ENCODE assay signal across 1 cellular context in the genomic region with DNA sequence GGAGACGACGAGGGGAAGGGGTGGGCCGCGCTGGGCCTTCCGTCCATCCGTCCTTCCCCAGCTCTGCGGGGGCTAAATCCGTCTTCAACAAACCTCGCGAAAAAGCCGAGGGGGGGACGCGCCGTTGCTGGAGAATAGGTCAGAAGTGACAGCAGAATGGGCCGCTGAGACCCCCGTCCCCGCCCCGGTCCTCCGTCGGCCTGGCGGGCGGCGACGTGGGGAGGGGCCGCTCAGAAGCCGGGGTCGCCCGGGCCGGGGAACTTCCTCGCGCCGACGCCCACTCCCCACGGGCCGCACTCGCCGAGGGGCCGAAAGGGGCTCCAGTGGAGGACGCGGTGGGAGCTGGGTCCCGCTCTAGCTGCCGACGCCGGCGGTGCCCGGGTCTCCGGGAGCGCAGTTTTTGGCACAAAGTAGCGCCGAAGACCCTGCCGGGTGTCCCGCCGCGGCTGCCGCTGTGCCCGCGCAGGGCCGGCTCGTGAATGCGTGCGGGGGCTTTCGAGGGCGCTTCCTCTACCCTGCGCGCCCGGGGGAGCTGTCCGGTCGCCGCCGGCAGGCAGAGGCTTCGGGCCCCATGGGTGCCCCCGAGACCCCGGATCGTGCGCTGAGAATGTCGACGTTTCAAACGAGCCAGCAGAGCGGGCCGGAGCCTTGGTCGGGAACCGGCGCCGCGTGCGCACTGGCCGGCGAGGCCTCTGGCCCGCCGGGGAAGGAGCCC.
TF ChIP-seq lines count a peak whose summit lies in the region.

No MANE protein-coding gene starts in this region.

TF ChIP-seq in WTC11, 78 proteins besides CTCF, POLR2A, EP300 and RAD21 (continued from another document):
- TF ChIP-seq, protein P1, sequence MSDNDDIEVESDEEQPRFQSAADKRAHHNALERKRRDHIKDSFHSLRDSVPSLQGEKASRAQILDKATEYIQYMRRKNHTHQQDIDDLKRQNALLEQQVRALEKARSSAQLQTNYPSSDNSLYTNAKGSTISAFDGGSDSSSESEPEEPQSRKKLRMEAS (CRISPR knock-in tag; IDR thresholded peaks at IDR 0.05) = peak; percentile 28; the same call in 1 of the 2 replicates
- TF ChIP-seq, protein P2, sequence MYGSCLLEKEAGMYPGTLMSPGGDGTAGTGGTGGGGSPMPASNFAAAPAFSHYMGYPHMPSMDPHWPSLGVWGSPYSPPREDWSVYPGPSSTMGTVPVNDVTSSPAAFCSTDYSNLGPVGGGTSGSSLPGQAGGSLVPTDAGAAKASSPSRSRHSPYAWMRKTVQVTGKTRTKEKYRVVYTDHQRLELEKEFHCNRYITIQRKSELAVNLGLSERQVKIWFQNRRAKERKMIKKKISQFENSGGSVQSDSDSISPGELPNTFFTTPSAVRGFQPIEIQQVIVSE (CRISPR knock-in tag; IDR thresholded peaks at IDR 0.05; ENCODE audit: borderline replicate concordance) = no peak
- TF ChIP-seq, protein P3, sequence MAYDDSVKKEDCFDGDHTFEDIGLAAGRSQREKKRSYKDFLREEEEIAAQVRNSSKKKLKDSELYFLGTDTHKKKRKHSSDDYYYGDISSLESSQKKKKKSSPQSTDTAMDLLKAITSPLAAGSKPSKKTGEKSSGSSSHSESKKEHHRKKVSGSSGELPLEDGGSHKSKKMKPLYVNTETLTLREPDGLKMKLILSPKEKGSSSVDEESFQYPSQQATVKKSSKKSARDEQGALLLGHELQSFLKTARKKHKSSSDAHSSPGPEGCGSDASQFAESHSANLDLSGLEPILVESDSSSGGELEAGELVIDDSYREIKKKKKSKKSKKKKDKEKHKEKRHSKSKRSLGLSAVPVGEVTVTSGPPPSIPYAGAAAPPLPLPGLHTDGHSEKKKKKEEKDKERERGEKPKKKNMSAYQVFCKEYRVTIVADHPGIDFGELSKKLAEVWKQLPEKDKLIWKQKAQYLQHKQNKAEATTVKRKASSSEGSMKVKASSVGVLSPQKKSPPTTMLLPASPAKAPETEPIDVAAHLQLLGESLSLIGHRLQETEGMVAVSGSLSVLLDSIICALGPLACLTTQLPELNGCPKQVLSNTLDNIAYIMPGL (CRISPR knock-in tag; IDR thresholded peaks at IDR 0.05) = peak; percentile 29; the same call in 1 of the 2 replicates
- TF ChIP-seq KAT7 (CRISPR knock-in tag; IDR thresholded peaks at IDR 0.05; ENCODE audit: borderline replicate concordance) = no peak
